Comparison of ENCODE assay signal across 13 cellular contexts in genomic region chr13:27112006-27112405, GRCh38.
"Had no signal": no experiment of that assay in that cellular context is flagged by ENCODE, and none has a peak within 500 bp of the region (broad histone marks: within the 10 kb centered on the region; RNA-seq: fewer than 3 reads in every experiment).

No MANE protein-coding gene starts in this region.

- H3K27me3 Mint-ChIP-seq: activated CD4-positive, alpha-beta T cell treated with anti-CD3 and anti-CD28 coated beads, Interleukin-2, amount 10 ng/mL, durations not matched to agents 24 days and 14 days; activated naive CD4-positive, alpha-beta T cell treated with anti-CD3 and anti-CD28 coated beads, Interleukin-2, amount 10 ng/mL, durations not matched to agents 7 days and 5 days had no signal

- ATAC-seq: left cardiac atrium had no signal

- DNase-seq: activated CD4-positive, alpha-beta T cell treated with anti-CD3 and anti-CD28 coated beads, Interleukin-2, amount 10 ng/mL, durations not matched to agents 24 days and 14 days; activated naive CD4-positive, alpha-beta T cell treated with anti-CD3 and anti-CD28 coated beads, Interleukin-2, amount 10 ng/mL, durations not matched to agents 7 days and 5 days; adrenal gland; colonic mucosa; esophagus squamous epithelium; foreskin fibroblast; immature natural killer cell; left cardiac atrium; midbrain; substantia nigra; transverse colon; WERI-Rb-1 had no signal

- H3K9me3 Mint-ChIP-seq: activated CD4-positive, alpha-beta T cell treated with anti-CD3 and anti-CD28 coated beads, Interleukin-2, amount 10 ng/mL, durations not matched to agents 24 days and 14 days; activated naive CD4-positive, alpha-beta T cell treated with anti-CD3 and anti-CD28 coated beads, Interleukin-2, amount 10 ng/mL, durations not matched to agents 7 days and 5 days; immature natural killer cell had no signal

- H3K4me3 Mint-ChIP-seq: activated CD4-positive, alpha-beta T cell treated with anti-CD3 and anti-CD28 coated beads, Interleukin-2, amount 10 ng/mL, durations not matched to agents 24 days and 14 days; activated naive CD4-positive, alpha-beta T cell treated with anti-CD3 and anti-CD28 coated beads, Interleukin-2, amount 10 ng/mL, durations not matched to agents 7 days and 5 days; immature natural killer cell had no signal

- H3K4me3 ChIP-seq: adrenal gland, colonic mucosa, esophagus squamous epithelium, lung, transverse colon had no signal

- H3K27ac Mint-ChIP-seq: activated CD4-positive, alpha-beta T cell treated with anti-CD3 and anti-CD28 coated beads, Interleukin-2, amount 10 ng/mL, durations not matched to agents 24 days and 14 days; activated naive CD4-positive, alpha-beta T cell treated with anti-CD3 and anti-CD28 coated beads, Interleukin-2, amount 10 ng/mL, durations not matched to agents 7 days and 5 days had no signal

- H3K4me1 Mint-ChIP-seq: activated naive CD4-positive, alpha-beta T cell treated with anti-CD3 and anti-CD28 coated beads, Interleukin-2, amount 10 ng/mL, durations not matched to agents 7 days and 5 days had no signal
